16 cellular contexts compared by ENCODE assay signal in genomic region chr7:12979181-12979580, GRCh38.
A peak's percentile ranks its signal among the peaks of the same experiment; 100 is the strongest.
DNase-seq lines count a peak whose midpoint lies in the region; ATAC-seq, FAIRE-seq and TF ChIP-seq lines count a peak whose summit lies in the region.
"Had no signal": no experiment of that assay in that cellular context is flagged by ENCODE, and none has a peak within 500 bp of the region (broad histone marks: within the 10 kb centered on the region; RNA-seq: fewer than 3 reads in every experiment).

No MANE protein-coding gene starts in this region.

- no peaks in the 10 kb centered on the region for H4K20me1 ChIP-seq in K562 (replicated peaks; ENCODE audit: control insufficient read depth, insufficient read depth, low read length)
- H4K20me1 ChIP-seq: BLaER1 treated with 17β-estradiol and CSF1 and Interleukin-3, amounts not matched to agents 10 nM and 100 nM had no signal

- no TSS peak for BruUV-seq in K562 (replicated peaks; lab: Mats Ljungman, UMichigan)

- TF ChIP-seq RAD21 in K562 (CRISPR knock-in tag; conservative IDR thresholded peaks at IDR 0.05 in 1 of 2, IDR thresholded peaks at IDR 0.05 in 1 of 2), result no peak

- TF ChIP-seq CTCF in K562 (IDR thresholded peaks at IDR 0.05 in 2 of 3, conservative IDR thresholded peaks at IDR 0.05 in 1 of 3; ENCODE audit: insufficient read depth in 2 of 3, low read depth in 1 of 3, low read length in 3 of 3), result no peak

- H3K4me1 ChIP-seq in K562 (replicated peaks in 1 of 2; ENCODE audit: control insufficient read depth in 2 of 2, insufficient read depth in 2 of 2, low read length in 2 of 2), result no peaks in the 10 kb centered on the region
- H3K4me1 ChIP-seq: BLaER1 treated with 17β-estradiol and CSF1 and Interleukin-3, amounts not matched to agents 10 nM and 100 nM had no signal

- intact Hi-C loops in K562 (cut with micrococcal nuclease), result no loop called here

- no peaks in the 10 kb centered on the region for H3K9me1 ChIP-seq in K562 (ENCODE audit: control insufficient read depth, insufficient read depth, low read length)

- no peaks in the 10 kb centered on the region for H3K9me3 ChIP-seq in K562 (replicated peaks; ENCODE audit: control insufficient read depth, insufficient read depth, low read depth, low read length)
- H3K9me3 ChIP-seq: BLaER1 treated with 17β-estradiol and CSF1 and Interleukin-3, amounts not matched to agents 10 nM and 100 nM had no signal

- in situ Hi-C loops in ACHN (cut with HindIII; ENCODE audit: low pct_ligation_motif_present, low pct_unique_long_range_greater_than_20kb, low sequenced_read_pairs) (no loop called here), K562 (cut with MboI) (no loop called here)

- no peaks in the 10 kb centered on the region for H3K79me2 ChIP-seq in K562 (ENCODE audit: control insufficient read depth, insufficient read depth, low read length)

- 54% methylated on average over 3 of the region's 3 CpGs for WGBS in K562 (ENCODE audit: insufficient coverage, low coverage, missing lambda C conversion rate)

- FAIRE-seq in K562 (lab: Jason Lieb, UNC), result no peak

- ATAC-seq in GM21786 (IDR thresholded peaks at IDR 0.05; ENCODE audit: unreplicated experiment) (peak; percentile 50), K562 (no peak), left lobe of liver (peak; percentile 80), GM21360 (IDR thresholded peaks at IDR 0.05; ENCODE audit: unreplicated experiment) (no peak), GM18520 (IDR thresholded peaks at IDR 0.05; ENCODE audit: unreplicated experiment) (no peak)
- ATAC-seq: GM23338, HCT116 had no signal

- TF ChIP-seq POLR2A in K562 (conservative IDR thresholded peaks at IDR 0.05), result no peak

- POLR2A ChIA-PET in K562 (lab: Yijun Ruan, JAX), result interaction anchor here (1.1 kb wide), 1 partner anchor 8 kb away, joined by 3 read pairs; no protein-coding TSS in a partner anchor

- no peak for TF ChIP-seq EP300 in K562 (IDR thresholded peaks at IDR 0.05; ENCODE audit: low read length)

- H3K27ac ChIP-seq in K562 (ENCODE audit: extremely low read depth, low read depth, low read length), result no peak overlapping the region
- H3K27ac ChIP-seq: BLaER1 treated with 17β-estradiol and CSF1 and Interleukin-3, amounts not matched to agents 10 nM and 100 nM had no signal

- CTCF ChIA-PET in K562 (lab: Yijun Ruan, JAX; ENCODE audit: low intra/inter-chr PET ratio), result no interaction called here

- H3K27me3 ChIP-seq in K562 (ENCODE audit: control insufficient read depth in 2 of 2, insufficient read depth in 2 of 2, low read length in 2 of 2), result no peaks in the 10 kb centered on the region
- H3K27me3 ChIP-seq: BLaER1 treated with 17β-estradiol and CSF1 and Interleukin-3, amounts not matched to agents 10 nM and 100 nM had no signal

- no peak overlapping the region for H3K9ac ChIP-seq in K562 (ENCODE audit: insufficient read depth in 1 of 2, low read depth in 2 of 2, low read length in 2 of 2)
- H3K9ac ChIP-seq: BLaER1 treated with 17β-estradiol and CSF1 and Interleukin-3, amounts not matched to agents 10 nM and 100 nM had no signal

- peak; percentile 87 for DNase-seq in ACHN
- DNase-seq in K562 (ENCODE audit: extremely low read depth in 1 of 4, low spot score in 3 of 4), result no peak
- no peak for DNase-seq in left lobe of liver (ENCODE audit: low spot score)
- no peak for DNase-seq in nucleus accumbens (lab: John Stamatoyannopoulos, UW)
- no peak for DNase-seq in D341Med (ENCODE audit: low spot score)
- DNase-seq: CD8-positive, alpha-beta memory T cell; NCI-H1048; NCI-H1436 treated with DMSO at 0.1 percent for 48 hours; NCI-H2081 treated with DMSO at 0.1 percent for 48 hours; NCI-H510A had no signal

- no peak overlapping the region for H3K4me3 ChIP-seq in K562
- H3K4me3 ChIP-seq: BLaER1 treated with 17β-estradiol and CSF1 and Interleukin-3, amounts not matched to agents 10 nM and 100 nM; GM23338 had no signal

- H2AFZ ChIP-seq in K562 (ENCODE audit: low read depth, low read length), result 0 out of 2 replicates have a peak overlapping the region, but pooled peaks have one; percentile 1
- H2AFZ ChIP-seq: GM23338 had no signal

- H3K36me3 ChIP-seq in K562 (ENCODE audit: control insufficient read depth, insufficient read depth, low read length), result no peaks in the 10 kb centered on the region
- H3K36me3 ChIP-seq: BLaER1 treated with 17β-estradiol and CSF1 and Interleukin-3, amounts not matched to agents 10 nM and 100 nM had no signal

- H3K4me2 ChIP-seq in K562 (ENCODE audit: insufficient read depth, low read length), result no peak overlapping the region
- H3K4me2 ChIP-seq: BLaER1 treated with 17β-estradiol and CSF1 and Interleukin-3, amounts not matched to agents 10 nM and 100 nM; GM23338 had no signal

TF ChIP-seq in K562, 482 proteins besides CTCF, POLR2A, EP300 and RAD21:
- TF ChIP-seq FOXO4 (CRISPR knock-in tag; IDR thresholded peaks at IDR 0.05), result no peak
- no peak for TF ChIP-seq NR1H2 (CRISPR knock-in tag; IDR thresholded peaks at IDR 0.05)

Comparison
In these comparisons a context has a peak if more than half of its experiments do, and no peak if none do; other contexts are left out.
1. ATAC-seq: peak in GM21786 (single experiment) and left lobe of liver (single experiment); none in K562 (single experiment), GM21360 (single experiment) and GM18520 (single experiment).